ENCODE assay signal across 33 cellular contexts in genomic region chr2:59428940-59429339, GRCh38.
"Had no signal": no experiment of that assay in that cellular context is flagged by ENCODE, and none has a peak within 500 bp of the region (broad histone marks: within the 10 kb centered on the region; RNA-seq: fewer than 3 reads in every experiment).

No MANE protein-coding gene starts in this region.

- H3K27me3 ChIP-seq: adrenal gland, ascending aorta, body of pancreas, brain microvascular endothelial cell, breast epithelium, cardiac muscle cell had no signal

- FAIRE-seq: astrocyte, bronchial epithelial cell had no signal

- ATAC-seq: activated naive CD4-positive, alpha-beta T cell treated with anti-CD3 and anti-CD28 coated beads, Interleukin-2, amount 50 U/mL, for 72 hours; activated naive CD8-positive, alpha-beta T cell treated with anti-CD3 and anti-CD28 coated beads, Interleukin-2, amount 50 U/mL, for 24 hours; activated T-cell treated with anti-CD3 and anti-CD28 coated beads, Interleukin-2, amount 50 U/mL, for 4 hours; activated T-cell treated with anti-CD3 and anti-CD28 coated beads, Interleukin-2, amount 50 U/mL, for 72 hours; activated T-helper 17 cell treated with anti-CD3 and anti-CD28 coated beads, Interleukin-2, amount 50 U/mL, for 72 hours; body of pancreas had no signal

- H3K9me3 ChIP-seq: adrenal gland, ascending aorta, body of pancreas had no signal

- H3K36me3 ChIP-seq: adrenal gland, ascending aorta, brain microvascular endothelial cell, breast epithelium, cardiac muscle cell had no signal

- DNase-seq: activated effector memory CD4-positive, alpha-beta T cell treated with anti-CD3 and anti-CD28 coated beads, Interleukin-2, amount 50 U/mL, for 16 hours; activated effector memory CD4-positive, alpha-beta T cell treated with Interleukin-2 at 50 U/mL for 16 hours; activated gamma-delta T cell; activated gamma-delta T cell treated with Interleukin-2 at 50 U/mL for 16 hours; activated naive CD4-positive, alpha-beta T cell; activated naive CD4-positive, alpha-beta T cell treated with anti-CD3 and anti-CD28 coated beads for 36 hours; activated naive CD4-positive, alpha-beta T cell treated with anti-CD3 and anti-CD28 coated beads, Interleukin-2, amount 10 ng/mL, durations not matched to agents 7 days and 5 days; activated naive CD4-positive, alpha-beta T cell treated with anti-CD3 and anti-CD28 coated beads, Interleukin-2, amount 50 U/mL, for 16 hours; activated naive CD4-positive, alpha-beta T cell treated with Interleukin-2 at 50 U/mL for 16 hours; activated naive CD8-positive, alpha-beta T cell treated with anti-CD3 and anti-CD28 coated beads for 36 hours; activated naive CD8-positive, alpha-beta T cell treated with anti-CD3 and anti-CD28 coated beads, Interleukin-2, amount 10 ng/mL, durations not matched to agents 7 days and 5 days; activated naive CD8-positive, alpha-beta T cell treated with anti-CD3 and anti-CD28 coated beads, Interleukin-2, amount 50 U/mL, for 24 hours; activated T-cell treated with anti-CD3 and anti-CD28 coated beads, Interleukin-2, amount 50 U/mL, for 24 hours; activated T-cell treated with anti-CD3 and anti-CD28 coated beads, Interleukin-2, amount 50 U/mL, for 4 hours; activated T-cell treated with anti-CD3 and anti-CD28 coated beads, Interleukin-2, amount 50 U/mL, for 48 hours; activated T-cell treated with anti-CD3 and anti-CD28 coated beads, Interleukin-2, amount 50 U/mL, for 72 hours; adrenal gland; amniotic stem cell; amygdala; anterior cingulate cortex; aorta; body of pancreas; brain microvascular endothelial cell; caudate nucleus; central memory CD4-positive, alpha-beta T cell; cerebellar nuclear complex had no signal

- H3K27ac ChIP-seq: adrenal gland, ascending aorta, body of pancreas, brain microvascular endothelial cell, breast epithelium, cardiac muscle cell had no signal

- H3K4me1 ChIP-seq: adrenal gland, ascending aorta, body of pancreas, breast epithelium had no signal

- H3K4me3 ChIP-seq: adrenal gland, ascending aorta, body of pancreas, breast epithelium, cardiac muscle cell had no signal
